31 cellular contexts compared by ENCODE assay signal in the genomic region with DNA sequence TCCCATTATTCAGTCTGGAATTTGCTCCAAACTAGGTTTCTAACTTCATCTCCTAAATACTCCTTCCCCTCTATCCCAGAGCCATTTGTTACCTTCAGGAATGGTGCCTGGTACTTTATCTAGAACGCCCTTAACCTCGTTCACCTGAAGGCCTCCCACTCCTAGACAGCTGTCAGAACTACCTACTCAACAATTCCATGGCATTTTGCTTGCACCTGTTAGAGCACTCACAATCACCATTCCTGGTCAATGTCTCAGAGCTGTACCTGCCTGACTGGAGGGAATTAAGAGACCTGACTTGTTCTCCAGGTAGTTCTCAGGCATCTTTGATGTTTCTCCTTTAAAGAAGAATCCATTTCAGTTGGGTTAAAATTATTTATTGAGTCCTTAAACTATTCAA.
A peak's percentile ranks its signal among the peaks of the same experiment; 100 is the strongest.
DNase-seq lines count a peak whose midpoint lies in the region; ATAC-seq and TF ChIP-seq lines count a peak whose summit lies in the region.
"Had no signal": no experiment of that assay in that cellular context is flagged by ENCODE, and none has a peak within 500 bp of the region (broad histone marks: within the 10 kb centered on the region; RNA-seq: fewer than 3 reads in every experiment).

No MANE protein-coding gene starts in this region.

- no peak for TF ChIP-seq EP300 in transverse colon (IDR thresholded peaks at IDR 0.05; ENCODE audit: low read depth)

- H4K8ac ChIP-seq in mesendoderm (ENCODE audit: low read depth, low read length) = no peak overlapping the region

- peak overlapping the region; percentile 85 for H3K27ac ChIP-seq in mammary epithelial cell (ENCODE audit: insufficient read depth, low read depth, low read length)
- no peak overlapping the region for H3K27ac ChIP-seq in left lung
- H3K27ac ChIP-seq in transverse colon = peak overlapping the region in 1 of 4 donors; percentile 59
- H3K27ac ChIP-seq in mesendoderm (ENCODE audit: low read depth, low read length) = no peak overlapping the region
- H3K27ac ChIP-seq: BLaER1, thyroid gland had no signal

- CTCF ChIA-PET in mammary epithelial cell (lab: Charles Lee; ENCODE audit: low non-redundant PET) = no interaction called here
- CTCF ChIA-PET in activated CD4-positive, alpha-beta T cell treated with anti-CD3 and anti-CD28 coated beads for 36 hours (lab: Charles Lee) = no interaction called here

- H2BK5ac ChIP-seq in mesendoderm (ENCODE audit: low read length) = no peak overlapping the region

- WGBS in mammary epithelial cell (ENCODE audit: low coverage, missing lambda C conversion rate) = 100% methylated on average over 2 of the region's 2 CpGs
- WGBS in transverse colon (ENCODE audit: low coverage in 1 of 2), 2 donors = 66 to 93% methylated on average over 2 of the region's 2 CpGs
- WGBS in mesendoderm (ENCODE audit: extremely low coverage, insufficient coverage, low lambda C conversion rate) = no CpG with 5 or more reads among the region's 2 CpGs

- H3K4me3 ChIP-seq in mammary epithelial cell (replicated peaks in 1 of 3; ENCODE audit: insufficient read depth in 1 of 3, low read depth in 2 of 3, low read length in 3 of 3) (no peak overlapping the region), left lung (no peak overlapping the region), transverse colon (no peak overlapping the region), mesendoderm (ENCODE audit: low read length) (no peak overlapping the region)
- H3K4me3 ChIP-seq: BLaER1, heart right ventricle, psoas muscle, sigmoid colon, SJSA1, thyroid gland had no signal

- no peaks in the 10 kb centered on the region for H3K9me3 Mint-ChIP-seq in type B pancreatic cell
- no peaks in the 10 kb centered on the region for H3K9me3 Mint-ChIP-seq in activated CD4-positive, alpha-beta T cell treated with anti-CD3 and anti-CD28 coated beads for 36 hours (ENCODE audit: low read depth)
- H3K9me3 Mint-ChIP-seq: activated naive CD4-positive, alpha-beta T cell treated with anti-CD3 and anti-CD28 coated beads, Interleukin-2, amount 50 U/mL, for 24 hours; activated T-helper 17 cell treated with anti-CD3 and anti-CD28 coated beads, Interleukin-2, amount 50 U/mL, for 72 hours; central memory CD8-positive, alpha-beta T cell had no signal

- H3K4me1 ChIP-seq in mammary epithelial cell (ENCODE audit: insufficient read depth, low read length) = peaks cover 38% of the 10 kb centered on the region
- H3K4me1 ChIP-seq in left lung = no peaks in the 10 kb centered on the region
- peaks cover 4 to 49% (median 20%) of the 10 kb centered on the region in 4 donors for H3K4me1 ChIP-seq in transverse colon
- no peaks in the 10 kb centered on the region for H3K4me1 ChIP-seq in mesendoderm (ENCODE audit: control insufficient read depth, low read depth, low read length)
- H3K4me1 ChIP-seq: BLaER1 had no signal

- TF ChIP-seq POLR2A in transverse colon (IDR thresholded peaks at IDR 0.05) = no peak

- no peaks in the 10 kb centered on the region for H4K20me1 ChIP-seq in mammary epithelial cell (ENCODE audit: insufficient read depth, low read length)
- H4K20me1 ChIP-seq: BLaER1 had no signal

- H3K4me3 Mint-ChIP-seq in type B pancreatic cell = peak overlapping the region; percentile 29
- H3K4me3 Mint-ChIP-seq in activated CD4-positive, alpha-beta T cell treated with anti-CD3 and anti-CD28 coated beads for 36 hours = no peak overlapping the region
- H3K4me3 Mint-ChIP-seq: activated naive CD4-positive, alpha-beta T cell treated with anti-CD3 and anti-CD28 coated beads, Interleukin-2, amount 50 U/mL, for 24 hours; activated T-helper 17 cell treated with anti-CD3 and anti-CD28 coated beads, Interleukin-2, amount 50 U/mL, for 72 hours; central memory CD8-positive, alpha-beta T cell; naive B cell had no signal

- H2BK120ac ChIP-seq in mesendoderm (ENCODE audit: low read depth, low read length) = no peak overlapping the region

- H3K27ac Mint-ChIP-seq in type B pancreatic cell = peak overlapping the region; percentile 41
- H3K27ac Mint-ChIP-seq in activated CD4-positive, alpha-beta T cell treated with anti-CD3 and anti-CD28 coated beads for 36 hours = no peak overlapping the region
- H3K27ac Mint-ChIP-seq: activated naive CD4-positive, alpha-beta T cell treated with anti-CD3 and anti-CD28 coated beads, Interleukin-2, amount 50 U/mL, for 24 hours; activated T-helper 17 cell treated with anti-CD3 and anti-CD28 coated beads, Interleukin-2, amount 50 U/mL, for 72 hours; naive B cell had no signal

- DNase-seq in NCI-H510A (lab: John Stamatoyannopoulos, UW) (peak; percentile 18), mammary epithelial cell (peak; percentile 34), left lung (no peak), type B pancreatic cell (ENCODE audit: extremely low spot score, unreplicated experiment) (no peak), transverse colon (no peak), mesendoderm (no peak), NOMO-1 treated with DMSO at 0.1 percent for 48 hours (lab: John Stamatoyannopoulos, UW; ENCODE audit: unreplicated experiment) (no peak)
- no peak for DNase-seq in activated CD4-positive, alpha-beta T cell treated with anti-CD3 and anti-CD28 coated beads for 36 hours
- DNase-seq: activated CD4-positive, alpha-beta T cell treated with anti-CD3 and anti-CD28 coated beads, Interleukin-2, amount 50 U/mL, for 48 hours; activated CD4-positive, CD25-positive, alpha-beta regulatory T cell; anterior cingulate cortex; COR-L47; DMS79 treated with DMSO at 0.1 percent for 48 hours; foreskin fibroblast; GF-D8; heart right ventricle; left colon; naive B cell; NCI-H1694; NCI-H526 treated with DMSO at 0.1 percent for 48 hours; psoas muscle; sigmoid colon; stimulated activated CD4-positive, alpha-beta T cell treated with anti-CD3 and anti-CD28 coated beads, Interleukin-15, amount 100 ng/mL, for 24 hours; stimulated activated naive CD4-positive, alpha-beta T cell treated with Interleukin-2 at 50 U/mL for 16 hours; T-helper 1 cell; thyroid gland had no signal

- peaks cover 22% of the 10 kb centered on the region for H3K4me1 Mint-ChIP-seq in type B pancreatic cell (ENCODE audit: unreplicated experiment)
- H3K4me1 Mint-ChIP-seq in activated CD4-positive, alpha-beta T cell treated with anti-CD3 and anti-CD28 coated beads for 36 hours = no peaks in the 10 kb centered on the region
- H3K4me1 Mint-ChIP-seq: activated naive CD4-positive, alpha-beta T cell treated with anti-CD3 and anti-CD28 coated beads, Interleukin-2, amount 50 U/mL, for 24 hours; activated T-helper 17 cell treated with anti-CD3 and anti-CD28 coated beads, Interleukin-2, amount 50 U/mL, for 72 hours; central memory CD8-positive, alpha-beta T cell; naive B cell had no signal

- no peaks in the 10 kb centered on the region for H3K9me3 ChIP-seq in mammary epithelial cell (replicated peaks; ENCODE audit: insufficient read depth, low read length)
- H3K9me3 ChIP-seq in left lung = no peaks in the 10 kb centered on the region
- H3K9me3 ChIP-seq in transverse colon = no peaks in the 10 kb centered on the region
- H3K9me3 ChIP-seq: BLaER1, heart right ventricle, psoas muscle, sigmoid colon, SJSA1, thyroid gland had no signal

- H3K9ac ChIP-seq in mammary epithelial cell (ENCODE audit: insufficient read depth, low read length) (no peak overlapping the region), mesendoderm (ENCODE audit: low read length) (no peak overlapping the region)
- H3K9ac ChIP-seq: BLaER1 had no signal

- no peaks in the 10 kb centered on the region for H3K27me3 Mint-ChIP-seq in type B pancreatic cell
- peaks cover 12% of the 10 kb centered on the region for H3K27me3 Mint-ChIP-seq in activated CD4-positive, alpha-beta T cell treated with anti-CD3 and anti-CD28 coated beads for 36 hours

- dilution Hi-C loops in mammary epithelial cell (cut with HindIII; ENCODE audit: low sequenced_read_pairs) = no loop called here

- no peak overlapping the region for H3K56ac ChIP-seq in mesendoderm (ENCODE audit: low read length)

- intact Hi-C loops in mammary epithelial cell (cut with micrococcal nuclease) (loop anchor here (2.0 kb wide), 1 partner anchor 65 kb away; no protein-coding TSS in a partner anchor), left lung (cut with DNase I) (no loop called here), transverse colon (cut with DNase I; ENCODE audit: low total_unique reads) (no loop called here)
- intact Hi-C loops in activated CD4-positive, alpha-beta T cell treated with anti-CD3 and anti-CD28 coated beads for 36 hours (cut with DNase I, micrococcal nuclease) = no loop called here

- H3K36me3 ChIP-seq in mammary epithelial cell (ENCODE audit: insufficient read depth, low read length) (no peaks in the 10 kb centered on the region), left lung (no peaks in the 10 kb centered on the region), transverse colon (no peaks in the 10 kb centered on the region), mesendoderm (ENCODE audit: control insufficient read depth, insufficient read depth, low read length) (no peaks in the 10 kb centered on the region)
- H3K36me3 ChIP-seq: BLaER1, heart right ventricle, sigmoid colon, SJSA1, thyroid gland had no signal

- no peak overlapping the region for H2AK5ac ChIP-seq in mesendoderm (ENCODE audit: low read length)

- TF ChIP-seq CTCF in mammary epithelial cell (conservative IDR thresholded peaks at IDR 0.05 in 1 of 2, IDR thresholded peaks at IDR 0.05 in 1 of 2; ENCODE audit: extremely low read depth in 1 of 2, insufficient read depth in 1 of 2, low read depth in 1 of 2, low read length in 2 of 2) (no peak), left lung (IDR thresholded peaks at IDR 0.05) (no peak), type B pancreatic cell (conservative IDR thresholded peaks at IDR 0.05) (no peak), transverse colon (IDR thresholded peaks at IDR 0.05) (no peak)

- in situ Hi-C loops in mammary epithelial cell (cut with MboI; ENCODE audit: low sequenced_read_pairs in 2 of 2) (no loop called here), transverse colon (cut with MboI; ENCODE audit: low pct_ligation_motif_present in 1 of 4, low pct_unique_long_range_greater_than_20kb in 1 of 4, low sequenced_read_pairs in 3 of 4) (no loop called here)

- no peak overlapping the region for H4K5ac ChIP-seq in mesendoderm (ENCODE audit: low read length)

- no peaks in the 10 kb centered on the region for H3K79me2 ChIP-seq in mammary epithelial cell (ENCODE audit: insufficient read depth, low read length)
- H3K79me2 ChIP-seq in mesendoderm (ENCODE audit: control insufficient read depth, insufficient read depth, low read length) = no peaks in the 10 kb centered on the region

- peaks cover 3% of the 10 kb centered on the region for H3K36me3 Mint-ChIP-seq in type B pancreatic cell
- H3K36me3 Mint-ChIP-seq in activated CD4-positive, alpha-beta T cell treated with anti-CD3 and anti-CD28 coated beads for 36 hours (ENCODE audit: low read depth) = no peaks in the 10 kb centered on the region
- H3K36me3 Mint-ChIP-seq: activated naive CD4-positive, alpha-beta T cell treated with anti-CD3 and anti-CD28 coated beads, Interleukin-2, amount 50 U/mL, for 24 hours; naive B cell had no signal

- no TSS peak for BruUV-seq in mammary epithelial cell (replicated peaks; lab: Mats Ljungman, UMichigan)

- H3K27me3 ChIP-seq in mammary epithelial cell (ENCODE audit: insufficient read depth, low read length) (no peaks in the 10 kb centered on the region), left lung (no peaks in the 10 kb centered on the region), transverse colon (no peaks in the 10 kb centered on the region), mesendoderm (ENCODE audit: insufficient read depth, low read length, poor library complexity) (no peaks in the 10 kb centered on the region)
- H3K27me3 ChIP-seq: BLaER1, heart right ventricle, sigmoid colon, SJSA1, thyroid gland had no signal

- no peak overlapping the region for H2AFZ ChIP-seq in mammary epithelial cell (ENCODE audit: low read depth, low read length)

- H3K79me1 ChIP-seq in mesendoderm (ENCODE audit: low read length) = no peaks in the 10 kb centered on the region

- H3K4me2 ChIP-seq in mammary epithelial cell (ENCODE audit: insufficient read depth, low read depth, low read length) = no peak overlapping the region
- H3K4me2 ChIP-seq in mesendoderm (ENCODE audit: low read length) = no peak overlapping the region
- H3K4me2 ChIP-seq: BLaER1 had no signal

- no peak overlapping the region for H2BK15ac ChIP-seq in mesendoderm (replicated peaks; ENCODE audit: low read depth)

- no peak overlapping the region for H3K4ac ChIP-seq in mesendoderm (ENCODE audit: low read depth, low read length)

- POLR2A ChIA-PET in activated CD4-positive, alpha-beta T cell treated with anti-CD3 and anti-CD28 coated beads for 36 hours (lab: Charles Lee) = interaction anchor here (0.6 kb wide), 1 partner anchor 10 kb away, joined by 6 read pairs; no protein-coding TSS in a partner anchor

- H3K23ac ChIP-seq in mesendoderm (ENCODE audit: low read length) = no peak overlapping the region

- H3K18ac ChIP-seq in mesendoderm (ENCODE audit: low read length) = no peak overlapping the region

- peak; percentile 30 for ATAC-seq in left lung
- no peak for ATAC-seq in activated CD4-positive, alpha-beta T cell treated with anti-CD3 and anti-CD28 coated beads for 36 hours
- ATAC-seq: activated T-helper 17 cell treated with anti-CD3 and anti-CD28 coated beads, Interleukin-2, amount 50 U/mL, for 72 hours; heart right ventricle; left colon; psoas muscle had no signal

Comparison
In these comparisons a context has a peak if more than half of its experiments do, and no peak if none do; other contexts are left out.
1. DNase-seq: peak in NCI-H510A (single experiment) and mammary epithelial cell (single experiment); none in left lung (0 of 2), type B pancreatic cell (single experiment), transverse colon (single experiment), mesendoderm (single experiment), activated CD4-positive, alpha-beta T cell treated with anti-CD3 and anti-CD28 coated beads for 36 hours (single experiment) and NOMO-1 treated with DMSO at 0.1 percent for 48 hours (single experiment).